11 cellular contexts compared by ENCODE assay signal in the genomic region with DNA sequence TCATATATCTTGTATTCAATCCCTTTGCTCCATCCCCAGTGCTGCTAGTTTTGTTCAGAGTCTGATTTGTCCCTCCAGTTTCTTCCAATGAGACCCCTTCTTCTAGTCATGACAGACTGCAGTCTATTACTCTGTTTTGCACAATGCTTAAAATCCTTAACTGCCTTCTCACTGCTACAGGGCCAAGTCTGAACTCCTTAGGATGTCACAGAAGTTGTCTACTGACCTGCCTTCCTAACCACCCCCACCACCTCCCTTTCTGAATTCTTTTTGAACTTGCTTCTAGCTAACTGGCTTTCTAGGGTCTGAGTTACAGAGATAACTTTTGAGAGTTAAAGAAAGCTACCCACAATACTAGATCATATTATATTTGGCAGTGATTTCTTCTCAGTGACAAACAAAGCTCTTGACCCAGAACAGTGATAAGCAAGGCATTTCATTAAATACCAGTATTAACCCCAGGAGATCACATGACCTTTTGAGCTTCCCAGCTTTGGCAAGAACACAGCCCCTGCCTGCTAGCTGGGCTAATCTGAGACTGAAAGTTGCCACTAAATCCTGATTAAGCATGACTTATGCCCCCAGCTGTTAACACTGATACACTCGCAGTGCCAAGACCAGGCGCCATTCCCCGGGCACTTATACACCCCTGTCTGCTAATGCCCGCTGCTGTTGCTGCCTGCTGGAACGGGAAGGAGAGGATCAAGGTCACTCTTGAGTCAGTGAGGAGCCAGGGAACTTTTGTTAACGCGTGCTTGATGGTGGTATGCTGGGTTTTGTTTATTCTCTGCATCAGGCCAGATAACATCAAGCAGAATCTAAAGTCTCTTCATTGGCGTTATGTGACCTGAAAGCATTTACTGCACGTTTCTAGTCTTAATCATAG. TPM values are rescaled to one million over a fixed set of nuclear protein-coding genes. Genes with fewer than 3 reads are reported as not detected.
DNase-seq lines count a peak whose midpoint lies in the region; ATAC-seq, FAIRE-seq and TF ChIP-seq lines count a peak whose summit lies in the region.
"Had no signal": no experiment of that assay in that cellular context is flagged by ENCODE, and none has a peak within 500 bp of the region (broad histone marks: within the 10 kb centered on the region; RNA-seq: fewer than 3 reads in every experiment).

No MANE protein-coding gene starts in this region.

- intact Hi-C loops in endothelial cell of umbilical vein (cut with micrococcal nuclease) = loop anchor here (1.0 to 2.0 kb wide), 10 partner anchors 37 to 1019 kb away; a partner anchor contains a TSS
- intact Hi-C loops in transverse colon (cut with DNase I; ENCODE audit: low total_unique reads) = loop anchor here (5.0 kb wide), 1 partner anchor 180 kb away; no protein-coding TSS in a partner anchor

- H2AFZ ChIP-seq in endothelial cell of umbilical vein (ENCODE audit: low read depth, low read length) = peak overlapping the region; percentile 99

- in situ Hi-C loops in transverse colon (cut with MboI; ENCODE audit: low pct_ligation_motif_present in 1 of 4, low pct_unique_long_range_greater_than_20kb in 1 of 4, low sequenced_read_pairs in 3 of 4) = loop anchor here (10.0 to 25.0 kb wide), 4 partner anchors 175 to 600 kb away; a partner anchor contains a TSS

- CTCF ChIA-PET in endothelial cell of umbilical vein (lab: Charles Lee) = interaction anchor here (0.7 to 3.0 kb wide), 35 partner anchors 9 to 612 kb away, joined by 3 to 42 read pairs (median 5); a partner anchor contains a TSS

- WGBS in transverse colon (ENCODE audit: low coverage in 1 of 2), 2 donors = 29 to 67% methylated on average over 1 to 9 of the region's 9 CpGs

- H4K20me1 ChIP-seq in endothelial cell of umbilical vein (replicated peaks; ENCODE audit: control insufficient read depth, extremely low read depth, insufficient read depth, low read length) = no peaks in the 10 kb centered on the region

- POLR2A ChIA-PET in endothelial cell of umbilical vein (lab: Charles Lee) = interaction anchor here (0.6 to 1.4 kb wide), 5 partner anchors 10 to 183 kb away, joined by 3 to 6 read pairs (median 4); no protein-coding TSS in a partner anchor

- no peaks in the 10 kb centered on the region for H3K9me3 ChIP-seq in endothelial cell of umbilical vein (replicated peaks; ENCODE audit: control insufficient read depth, insufficient read depth, low read length)
- H3K9me3 ChIP-seq in transverse colon = no peaks in the 10 kb centered on the region

- H3K79me2 ChIP-seq in endothelial cell of umbilical vein (ENCODE audit: control insufficient read depth, insufficient read depth, low read length) = no peaks in the 10 kb centered on the region

- TF ChIP-seq CTCF in endothelial cell of umbilical vein (IDR thresholded peaks at IDR 0.05; ENCODE audit: extremely low read depth in 1 of 2, insufficient read depth in 1 of 2, low read depth in 1 of 2, low read length in 2 of 2) = no peak
- no peak for TF ChIP-seq CTCF in transverse colon (IDR thresholded peaks at IDR 0.05)

- no peak for TF ChIP-seq EP300 in transverse colon (IDR thresholded peaks at IDR 0.05; ENCODE audit: low read depth)

- H3K36me3 ChIP-seq in endothelial cell of umbilical vein (ENCODE audit: control insufficient read depth in 2 of 2, extremely low read depth in 1 of 2, insufficient read depth in 2 of 2, low read length in 2 of 2) = no peaks in the 10 kb centered on the region
- H3K36me3 ChIP-seq in transverse colon = no peaks in the 10 kb centered on the region

- no peaks in the 10 kb centered on the region for H3K9me1 ChIP-seq in endothelial cell of umbilical vein (replicated peaks; ENCODE audit: control insufficient read depth, extremely low read depth, insufficient read depth, low read length)

- peak overlapping the region; percentile 96 for H3K27ac ChIP-seq in endothelial cell of umbilical vein (ENCODE audit: insufficient read depth, low read depth, low read length)
- peak overlapping the region; percentile 22 to 62 (median 40) for H3K27ac ChIP-seq in transverse colon
- H3K27ac ChIP-seq: HL-60 had no signal

- TF ChIP-seq POLR2A in endothelial cell of umbilical vein (IDR thresholded peaks at IDR 0.05; ENCODE audit: low read depth, low read length) (no peak), transverse colon (IDR thresholded peaks at IDR 0.05) (no peak)

- H3K27me3 ChIP-seq in endothelial cell of umbilical vein (ENCODE audit: control insufficient read depth in 2 of 2, insufficient read depth in 2 of 2, low read length in 2 of 2) (no peaks in the 10 kb centered on the region), transverse colon (no peaks in the 10 kb centered on the region)

- dilution Hi-C loops in endothelial cell of umbilical vein (cut with MboI; ENCODE audit: extremely low pct_ligation_motif_present, low sequenced_read_pairs) = loop anchor here (25.0 kb wide), 1 partner anchor 175 kb away; no protein-coding TSS in a partner anchor

- no peak for ATAC-seq in GM21423 (IDR thresholded peaks at IDR 0.05; ENCODE audit: unreplicated experiment)
- ATAC-seq in HG03097 (IDR thresholded peaks at IDR 0.05; ENCODE audit: low FRiP score, unreplicated experiment) = no peak

- H3K9ac ChIP-seq in endothelial cell of umbilical vein (replicated peaks; ENCODE audit: extremely low read depth, insufficient read depth, low read length) = peak overlapping the region; percentile 89

- peak in 2 of 3 experiments; percentile 6 to 42 for DNase-seq in NCI-H1417 (lab: John Stamatoyannopoulos, UW)
- no peak for DNase-seq in NCI-H1417 treated with DMSO at 0.1 percent for 48 hours (lab: John Stamatoyannopoulos, UW)
- peak; percentile 89 for DNase-seq in endothelial cell of umbilical vein (ENCODE audit: low read depth, low spot score)
- peak; percentile 30 to 69 for DNase-seq in lung microvascular endothelial cell (ENCODE audit: low read depth in 2 of 2)
- no peak for DNase-seq in transverse colon
- no peak for DNase-seq in putamen (ENCODE audit: low spot score)
- DNase-seq: stimulated activated CD4-positive, alpha-beta T cell treated with anti-CD3 and anti-CD28 coated beads, Interleukin-4, amount 100 ng/mL, for 24 hours had no signal

- FAIRE-seq in endothelial cell of umbilical vein (lab: Jason Lieb, UNC) = peak; percentile 88
- FAIRE-seq: A204.1 had no signal

- BruUV-seq in endothelial cell of umbilical vein (replicated peaks; lab: Mats Ljungman, UMichigan) = no TSS peak

- H3K4me1 ChIP-seq in endothelial cell of umbilical vein (ENCODE audit: control insufficient read depth, extremely low read depth, insufficient read depth, low read length) (peaks cover 29% of the 10 kb centered on the region), transverse colon (peaks cover 0 to 13% (median 0%) of the 10 kb centered on the region in 4 donors)

- peak overlapping the region in 2 of 3 experiments; percentile 32 to 52 for H3K4me3 ChIP-seq in endothelial cell of umbilical vein (replicated peaks in 1 of 3; ENCODE audit: insufficient read depth in 1 of 3, low read depth in 1 of 3, low read length in 3 of 3)
- H3K4me3 ChIP-seq in transverse colon = peak overlapping the region in 2 of 4 donors; percentile 20 to 24

- H3K4me2 ChIP-seq in endothelial cell of umbilical vein (ENCODE audit: insufficient read depth, low read length) = peak overlapping the region; percentile 88

TF ChIP-seq in endothelial cell of umbilical vein, 7 proteins besides CTCF, POLR2A, EP300 and RAD21:
- TF ChIP-seq, protein P1, sequence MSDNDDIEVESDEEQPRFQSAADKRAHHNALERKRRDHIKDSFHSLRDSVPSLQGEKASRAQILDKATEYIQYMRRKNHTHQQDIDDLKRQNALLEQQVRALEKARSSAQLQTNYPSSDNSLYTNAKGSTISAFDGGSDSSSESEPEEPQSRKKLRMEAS (IDR thresholded peaks at IDR 0.05; ENCODE audit: insufficient read depth, insufficient read length) = no peak
- TF ChIP-seq POLR2AphosphoS5 (IDR thresholded peaks at IDR 0.05; ENCODE audit: insufficient read depth, low read depth, low read length) = peak; percentile 55
- TF ChIP-seq MYC (IDR thresholded peaks at IDR 0.05; ENCODE audit: low read depth, low read length) = no peak
- TF ChIP-seq JUN (IDR thresholded peaks at IDR 0.05; ENCODE audit: borderline replicate concordance, insufficient read depth, insufficient read length, low read depth) = no peak
- TF ChIP-seq FOS (IDR thresholded peaks at IDR 0.05; ENCODE audit: borderline replicate concordance, insufficient read depth, low read length) = peak; percentile 71
- TF ChIP-seq GATA2 (IDR thresholded peaks at IDR 0.05; ENCODE audit: insufficient read depth, insufficient read length, low read depth, low read length) = peak; percentile 98
- TF ChIP-seq EZH2 (IDR thresholded peaks at IDR 0.05; ENCODE audit: borderline replicate concordance, low read depth, low read length, severe bottlenecking) = no peak

RNA-seq across cellular contexts. Expression of a gene that starts 36.4 kb away (rescaled TPM):
- total RNA-seq in endothelial cell of umbilical vein (16.9 and 18.4 TPM in 2 replicates), lung microvascular endothelial cell (0.99 and 11.8 TPM in 2 replicates), transverse colon (10 to 100 TPM; 13.3 to 39.7 (median 27.2) TPM)
- 13.4 and 15.0 TPM in 2 replicates for polyA plus RNA-seq in endothelial cell of umbilical vein
- polyA plus RNA-seq in endothelial cell of umbilical vein (2011; cell fraction: cytosol; rRNA removed) = 15.5 and 17.2 TPM in 2 replicates
- 46.5 and 51.5 TPM in 2 replicates for polyA plus RNA-seq in endothelial cell of umbilical vein (2011; cell fraction: nucleus; rRNA removed)
- 60.9 and 69.3 TPM in 2 replicates for polyA plus RNA-seq in endothelial cell of umbilical vein (2012)
- 50.0 and 53.9 TPM in 2 replicates for polyA minus RNA-seq in endothelial cell of umbilical vein
- not detected for polyA minus RNA-seq in endothelial cell of umbilical vein (2011; cell fraction: cytosol; rRNA and poly(A)+ RNA removed)
- 135 and 165 TPM in 2 replicates for polyA minus RNA-seq in endothelial cell of umbilical vein (2011; cell fraction: nucleus; rRNA and poly(A)+ RNA removed)

Comparison
In these comparisons a context has a peak if more than half of its experiments do, and no peak if none do; other contexts are left out.
1. DNase-seq: peak in NCI-H1417 (2 of 3), endothelial cell of umbilical vein (single experiment) and lung microvascular endothelial cell (2 of 2); none in NCI-H1417 treated with DMSO at 0.1 percent for 48 hours (single experiment), transverse colon (single experiment) and putamen (single experiment).